ENCODE assay signal across 12 cellular contexts in genomic region chr10:61963669-61964058, GRCh38.
DNase-seq lines count a peak whose midpoint lies in the region; ATAC-seq and TF ChIP-seq lines count a peak whose summit lies in the region.
"Had no signal": no experiment of that assay in that cellular context is flagged by ENCODE, and none has a peak within 500 bp of the region (broad histone marks: within the 10 kb centered on the region; RNA-seq: fewer than 3 reads in every experiment).

No MANE protein-coding gene starts in this region.

- H3K36me3 Mint-ChIP-seq in activated naive CD4-positive, alpha-beta T cell treated with anti-CD3 and anti-CD28 coated beads for 36 hours (ENCODE audit: low read depth), result peaks cover 77% of the 10 kb centered on the region
- H3K36me3 Mint-ChIP-seq in activated B cell treated with CpG ODN at 0.5 μM for 24 hours (ENCODE audit: low read depth), result peaks cover 58% of the 10 kb centered on the region
- H3K36me3 Mint-ChIP-seq in stimulated activated naive B cell treated with anti-CD40 and anti-IgM and Interleukin-4, amounts not matched to agents 10 μg/mL and 1 μg/mL and 100 μg/mL, for 72 hours, result peaks cover 66 to 77% of the 10 kb centered on the region in 2 donors

- TF ChIP-seq CTCF in activated B cell treated with CpG ODN at 0.5 μM for 24 hours (IDR thresholded peaks at IDR 0.05) (no peak), hepatocyte (IDR thresholded peaks at IDR 0.05; ENCODE audit: poor library complexity) (no peak)

- CTCF ChIA-PET in activated naive CD4-positive, alpha-beta T cell treated with anti-CD3 and anti-CD28 coated beads for 36 hours (lab: Charles Lee), result interaction anchor here (1.2 kb wide), 2 partner anchors 61 to 75 kb away, joined by 3 read pairs; no protein-coding TSS in a partner anchor
- CTCF ChIA-PET in activated B cell treated with CpG ODN at 0.5 μM for 24 hours (lab: Charles Lee), result interaction anchor here (1.6 kb wide), 1 partner anchor 213 kb away, joined by 4 read pairs; no protein-coding TSS in a partner anchor

- no peaks in the 10 kb centered on the region for H3K9me3 ChIP-seq in hepatocyte (ENCODE audit: low read depth)

- H3K27ac ChIP-seq in hepatocyte, result peak overlapping the region; percentile 88
- H3K27ac ChIP-seq: cardiac muscle cell had no signal

- H3K27me3 Mint-ChIP-seq in activated naive CD4-positive, alpha-beta T cell treated with anti-CD3 and anti-CD28 coated beads for 36 hours (ENCODE audit: low read depth), result no peaks in the 10 kb centered on the region
- H3K27me3 Mint-ChIP-seq in activated B cell treated with CpG ODN at 0.5 μM for 24 hours, result no peaks in the 10 kb centered on the region
- no peaks in the 10 kb centered on the region for H3K27me3 Mint-ChIP-seq in stimulated activated naive B cell treated with anti-CD40 and anti-IgM and Interleukin-4, amounts not matched to agents 10 μg/mL and 1 μg/mL and 100 μg/mL, for 72 hours
- H3K27me3 Mint-ChIP-seq: naive thymus-derived CD8-positive, alpha-beta T cell had no signal

- no peaks in the 10 kb centered on the region for H4K20me1 ChIP-seq in hepatocyte (ENCODE audit: insufficient read depth, poor library complexity, severe bottlenecking)

- no peak overlapping the region for H3K4me3 Mint-ChIP-seq in activated naive CD4-positive, alpha-beta T cell treated with anti-CD3 and anti-CD28 coated beads for 36 hours
- H3K4me3 Mint-ChIP-seq in activated B cell treated with CpG ODN at 0.5 μM for 24 hours, result peak overlapping the region; percentile 56
- H3K4me3 Mint-ChIP-seq in stimulated activated naive B cell treated with anti-CD40 and anti-IgM and Interleukin-4, amounts not matched to agents 10 μg/mL and 1 μg/mL and 100 μg/mL, for 72 hours, result peak overlapping the region; percentile 19 to 74
- H3K4me3 Mint-ChIP-seq: naive thymus-derived CD8-positive, alpha-beta T cell had no signal

- no peaks in the 10 kb centered on the region for H3K9me3 Mint-ChIP-seq in activated naive CD4-positive, alpha-beta T cell treated with anti-CD3 and anti-CD28 coated beads for 36 hours
- no peaks in the 10 kb centered on the region for H3K9me3 Mint-ChIP-seq in activated B cell treated with CpG ODN at 0.5 μM for 24 hours
- H3K9me3 Mint-ChIP-seq in stimulated activated naive B cell treated with anti-CD40 and anti-IgM and Interleukin-4, amounts not matched to agents 10 μg/mL and 1 μg/mL and 100 μg/mL, for 72 hours, result no peaks in the 10 kb centered on the region

- H3K27ac Mint-ChIP-seq in activated naive CD4-positive, alpha-beta T cell treated with anti-CD3 and anti-CD28 coated beads for 36 hours, result peak overlapping the region; percentile 87
- H3K27ac Mint-ChIP-seq in activated B cell treated with CpG ODN at 0.5 μM for 24 hours, result peak overlapping the region; percentile 88
- peak overlapping the region; percentile 95 for H3K27ac Mint-ChIP-seq in stimulated activated naive B cell treated with anti-CD40 and anti-IgM and Interleukin-4, amounts not matched to agents 10 μg/mL and 1 μg/mL and 100 μg/mL, for 72 hours

- H3K4me2 ChIP-seq in hepatocyte, result peak overlapping the region; percentile 59

- H3K4me1 ChIP-seq in hepatocyte (ENCODE audit: insufficient read depth), result peaks cover 69% of the 10 kb centered on the region

- ATAC-seq in activated B cell treated with CpG ODN at 0.5 μM for 24 hours (ENCODE audit: low read depth) (no peak), GM21390 (IDR thresholded peaks at IDR 0.05; ENCODE audit: unreplicated experiment) (no peak), GM21360 (IDR thresholded peaks at IDR 0.05; ENCODE audit: unreplicated experiment) (no peak)
- no peak for ATAC-seq in stimulated activated naive B cell treated with anti-CD40 and anti-IgM and Interleukin-4, amounts not matched to agents 10 μg/mL and 1 μg/mL and 100 μg/mL, for 72 hours (replicated peaks)
- ATAC-seq: naive thymus-derived CD8-positive, alpha-beta T cell had no signal

- POLR2A ChIA-PET in activated B cell treated with CpG ODN at 0.5 μM for 24 hours (lab: Charles Lee), result interaction anchor here (0.6 to 5.6 kb wide), 14 partner anchors 10 to 213 kb away, joined by 3 to 63 read pairs (median 6); partner anchors contain the start of gene ARID5B

- no peak overlapping the region for H2AFZ ChIP-seq in hepatocyte

- intact Hi-C loops in activated naive CD4-positive, alpha-beta T cell treated with anti-CD3 and anti-CD28 coated beads for 36 hours (cut with micrococcal nuclease), result no loop called here
- intact Hi-C loops in activated B cell treated with CpG ODN at 0.5 μM for 24 hours (cut with micrococcal nuclease), result loop anchor here (2.0 kb wide), 2 partner anchors 19 to 23 kb away; no protein-coding TSS in a partner anchor

- H3K79me2 ChIP-seq in hepatocyte, result peaks cover 71% of the 10 kb centered on the region

- H3K4me3 ChIP-seq in hepatocyte, result no peak overlapping the region
- H3K4me3 ChIP-seq: cardiac muscle cell had no signal

- peaks cover 88% of the 10 kb centered on the region for H3K4me1 Mint-ChIP-seq in activated naive CD4-positive, alpha-beta T cell treated with anti-CD3 and anti-CD28 coated beads for 36 hours (ENCODE audit: low read depth)
- peaks cover 81% of the 10 kb centered on the region for H3K4me1 Mint-ChIP-seq in activated B cell treated with CpG ODN at 0.5 μM for 24 hours
- peaks cover 43 to 80% of the 10 kb centered on the region in 2 donors for H3K4me1 Mint-ChIP-seq in stimulated activated naive B cell treated with anti-CD40 and anti-IgM and Interleukin-4, amounts not matched to agents 10 μg/mL and 1 μg/mL and 100 μg/mL, for 72 hours

- H3K36me3 ChIP-seq in hepatocyte (replicated peaks; ENCODE audit: insufficient read depth, low read depth), result no peaks in the 10 kb centered on the region
- H3K36me3 ChIP-seq: cardiac muscle cell had no signal

- no peaks in the 10 kb centered on the region for H3K9me2 ChIP-seq in hepatocyte (replicated peaks; ENCODE audit: insufficient read depth)

- 53% methylated on average over 2 of the region's 2 CpGs for WGBS in hepatocyte (ENCODE audit: low lambda C conversion rate, missing lambda C conversion rate)

- H3K27me3 ChIP-seq in hepatocyte, result no peaks in the 10 kb centered on the region
- H3K27me3 ChIP-seq: cardiac muscle cell had no signal

- no peak for DNase-seq in activated naive CD4-positive, alpha-beta T cell treated with anti-CD3 and anti-CD28 coated beads for 36 hours
- no peak for DNase-seq in activated naive CD4-positive, alpha-beta T cell treated with anti-CD3 and anti-CD28 coated beads, Interleukin-2, amount 50 U/mL, for 16 hours
- DNase-seq in activated B cell treated with CpG ODN at 0.5 μM for 24 hours (no peak), hepatocyte (ENCODE audit: low spot score) (no peak), globus pallidus (ENCODE audit: low spot score) (no peak)
- no peak for DNase-seq in stimulated activated naive B cell treated with anti-CD40 and anti-IgM and Interleukin-4, amounts not matched to agents 10 μg/mL and 1 μg/mL and 100 μg/mL, for 72 hours
- DNase-seq: EL; Kasumi-1; naive thymus-derived CD8-positive, alpha-beta T cell had no signal
